ENCODE assay signal across 1 cellular context in the genomic region with DNA sequence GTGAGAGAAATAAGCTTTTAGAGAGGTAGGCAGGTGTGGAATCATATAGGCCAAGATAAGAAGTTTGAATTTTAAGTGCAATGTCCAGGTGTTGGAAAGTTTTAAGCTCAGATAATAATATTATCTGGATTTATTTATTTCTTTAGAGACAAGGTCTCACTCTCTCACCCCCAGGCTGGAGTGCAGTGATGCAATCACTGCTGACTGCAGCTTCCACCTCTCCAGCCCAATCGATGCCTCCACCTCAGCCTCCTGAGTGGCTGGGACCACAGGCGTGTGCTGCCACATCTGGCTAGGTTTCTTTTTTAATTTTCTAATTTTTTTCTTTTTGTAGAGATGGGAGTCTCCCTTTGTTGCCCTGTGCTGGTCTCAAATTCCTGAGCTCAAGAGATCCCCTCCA.
TF ChIP-seq lines count a peak whose summit lies in the region.

No MANE protein-coding gene starts in this region.

TF ChIP-seq in HepG2, 621 proteins besides CTCF, POLR2A, EP300 and RAD21:
- TF ChIP-seq ZNF768 (CRISPR knock-in tag; IDR thresholded peaks at IDR 0.05) (no peak), CEBPB (IDR thresholded peaks at IDR 0.05; ENCODE audit: borderline replicate concordance, low read depth, low read length) (peak; percentile 45; the same call in 1 of the 2 replicates)
